Comparison of ENCODE assay signal across 33 cellular contexts in the genomic region with DNA sequence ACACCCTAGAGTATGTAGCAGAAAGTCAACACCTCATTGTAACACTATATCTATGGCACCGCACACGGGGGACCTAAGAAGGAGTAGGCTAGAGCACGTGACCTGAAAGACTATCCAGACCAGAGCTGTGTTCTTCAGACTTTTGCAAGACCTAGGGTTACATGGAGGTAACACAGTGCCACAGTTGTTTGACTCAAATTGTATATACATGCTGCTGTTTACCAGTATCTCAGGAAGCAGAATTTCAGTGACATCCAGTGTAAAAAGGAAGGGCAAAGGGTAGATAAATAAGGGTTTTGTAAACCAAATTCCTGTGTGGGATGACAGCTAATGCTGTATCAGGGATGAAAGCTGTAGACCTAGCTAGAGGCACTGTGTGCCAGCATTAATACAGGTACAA. TPM values are rescaled to one million over a fixed set of nuclear protein-coding genes. Genes with fewer than 3 reads are reported as not detected.
"Had no signal": no experiment of that assay in that cellular context is flagged by ENCODE, and none has a peak within 500 bp of the region (broad histone marks: within the 10 kb centered on the region; RNA-seq: fewer than 3 reads in every experiment).

No MANE protein-coding gene starts in this region.

- DNase-seq: activated CD4-positive, alpha-beta T cell treated with anti-CD3 and anti-CD28 coated beads for 1 hour; activated CD4-positive, alpha-beta T cell treated with anti-CD3 and anti-CD28 coated beads for 48 hours; activated CD4-positive, CD25-positive, alpha-beta regulatory T cell; activated CD8-positive, alpha-beta T cell treated with anti-CD3 and anti-CD28 coated beads for 36 hours; activated effector memory CD4-positive, alpha-beta T cell treated with anti-CD3 and anti-CD28 coated beads, Interleukin-2, amount 50 U/mL, for 16 hours; activated naive CD4-positive, alpha-beta T cell; activated naive CD4-positive, alpha-beta T cell treated with anti-CD3 and anti-CD28 coated beads, Interleukin-2, amount 50 U/mL, for 16 hours; activated naive CD8-positive, alpha-beta T cell treated with anti-CD3 and anti-CD28 coated beads for 36 hours; activated T-cell treated with anti-CD3 and anti-CD28 coated beads, Interleukin-2, amount 50 U/mL, for 1 hour; activated T-cell treated with anti-CD3 and anti-CD28 coated beads, Interleukin-2, amount 50 U/mL, for 72 hours; amygdala; MM.1S; MV-4-11; NCI-H1092; NCI-H1436 treated with DMSO at 0.1 percent for 48 hours; NCI-H1694 treated with DMSO at 0.1 percent for 48 hours; NCI-H2029; NCI-H2227 treated with DMSO at 0.1 percent for 48 hours; NCI-H446; NCI-H510A treated with DMSO at 0.1 percent for 48 hours; NCI-H526 treated with DMSO at 0.1 percent for 48 hours; Peyer's patch; RPMI8226; SHP77 treated with DMSO at 0.1 percent for 48 hours; SK-N-SH; T-helper 1 cell; T-helper 2 cell; T-helper 9 cell had no signal

- H3K4me3 Mint-ChIP-seq: activated CD8-positive, alpha-beta T cell treated with anti-CD3 and anti-CD28 coated beads for 36 hours; activated naive CD8-positive, alpha-beta T cell treated with anti-CD3 and anti-CD28 coated beads for 36 hours; activated T-cell treated with anti-CD3 and anti-CD28 coated beads, Interleukin-2, amount 50 U/mL, for 72 hours; activated T-helper 17 cell treated with anti-CD3 and anti-CD28 coated beads, Interleukin-2, amount 50 U/mL, for 72 hours had no signal

- ATAC-seq: activated CD8-positive, alpha-beta T cell treated with anti-CD3 and anti-CD28 coated beads for 36 hours; activated T-cell treated with anti-CD3 and anti-CD28 coated beads, Interleukin-2, amount 50 U/mL, for 72 hours; activated T-helper 17 cell treated with anti-CD3 and anti-CD28 coated beads, Interleukin-2, amount 50 U/mL, for 72 hours had no signal

- H3K27me3 Mint-ChIP-seq: activated CD8-positive, alpha-beta T cell treated with anti-CD3 and anti-CD28 coated beads for 36 hours; activated naive CD8-positive, alpha-beta T cell treated with anti-CD3 and anti-CD28 coated beads for 36 hours; activated T-helper 17 cell treated with anti-CD3 and anti-CD28 coated beads, Interleukin-2, amount 50 U/mL, for 72 hours had no signal

- H3K9ac ChIP-seq: SK-N-SH had no signal

- H3K27me3 ChIP-seq: ascending aorta, Peyer's patch, SJSA1 had no signal

- H3K4me1 ChIP-seq: ascending aorta, Peyer's patch, SJSA1 had no signal

- H3K36me3 ChIP-seq: ascending aorta, Peyer's patch, SJSA1 had no signal

- H3K27ac ChIP-seq: ascending aorta, Peyer's patch, SJSA1, VCaP had no signal

- H3K9me3 ChIP-seq: Peyer's patch, SJSA1, SK-N-SH had no signal

- H3K27ac Mint-ChIP-seq: activated CD8-positive, alpha-beta T cell treated with anti-CD3 and anti-CD28 coated beads for 36 hours; activated naive CD8-positive, alpha-beta T cell treated with anti-CD3 and anti-CD28 coated beads for 36 hours; activated T-cell treated with anti-CD3 and anti-CD28 coated beads, Interleukin-2, amount 50 U/mL, for 72 hours; activated T-helper 17 cell treated with anti-CD3 and anti-CD28 coated beads, Interleukin-2, amount 50 U/mL, for 72 hours had no signal

- H3K4me3 ChIP-seq: ascending aorta, Peyer's patch, SJSA1 had no signal

RNA-seq across cellular contexts. Expression of a gene that starts 30.2 kb away (rescaled TPM):
- total RNA-seq: LHCN-M2, SJSA1 had no signal

RNA-seq across cellular contexts. Expression of a gene that starts 46.2 kb away (rescaled TPM):
- total RNA-seq: ascending aorta, LHCN-M2, SJSA1 had no signal
